Comparison of ENCODE assay signal across 1 cellular context in genomic region chr2:48343571-48344440, GRCh38.
TF ChIP-seq lines count a peak whose summit lies in the region.

No MANE protein-coding gene starts in this region.

TF ChIP-seq in WTC11, 78 proteins besides CTCF, POLR2A, EP300 and RAD21 (continued from another document):
- TF ChIP-seq ZNF532 (CRISPR knock-in tag; IDR thresholded peaks at IDR 0.05; ENCODE audit: borderline replicate concordance), result no peak
- TF ChIP-seq TP53 (CRISPR knock-in tag; IDR thresholded peaks at IDR 0.05), result no peak
- TF ChIP-seq ZNF281 (CRISPR knock-in tag; IDR thresholded peaks at IDR 0.05), result no peak
- TF ChIP-seq CDX4 (CRISPR knock-in tag; IDR thresholded peaks at IDR 0.05; ENCODE audit: borderline replicate concordance), result no peak
- TF ChIP-seq PRDM15 (CRISPR knock-in tag; IDR thresholded peaks at IDR 0.05), result no peak
- TF ChIP-seq PREB (CRISPR knock-in tag; IDR thresholded peaks at IDR 0.05; ENCODE audit: borderline replicate concordance), result no peak
- no peak for TF ChIP-seq ZNF671 (CRISPR knock-in tag; IDR thresholded peaks at IDR 0.05)
- no peak for TF ChIP-seq ZNF121 (CRISPR knock-in tag; IDR thresholded peaks at IDR 0.05)
- no peak for TF ChIP-seq KAT7 (CRISPR knock-in tag; IDR thresholded peaks at IDR 0.05; ENCODE audit: borderline replicate concordance)
